ENCODE assay signal across 27 cellular contexts in the genomic region with DNA sequence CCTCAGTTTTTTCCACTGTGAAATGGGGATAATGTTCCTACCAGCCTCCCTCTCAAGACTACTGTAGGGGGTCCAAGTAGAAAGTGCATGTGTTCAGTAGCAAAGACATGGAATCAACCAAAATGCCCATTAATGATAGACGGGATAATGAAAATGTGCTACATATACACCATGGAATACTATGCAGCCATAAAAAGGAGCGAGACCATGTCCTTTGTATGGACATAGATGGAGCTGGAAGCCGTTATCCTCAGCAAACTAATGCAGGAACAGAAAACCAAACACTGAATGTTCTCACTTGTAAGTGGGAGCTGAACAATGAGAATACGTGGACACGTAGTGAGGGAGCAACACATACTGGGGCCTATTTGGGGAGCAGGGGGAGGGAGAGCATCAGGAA.
"Had no signal": no experiment of that assay in that cellular context is flagged by ENCODE, and none has a peak within 500 bp of the region (broad histone marks: within the 10 kb centered on the region; RNA-seq: fewer than 3 reads in every experiment).

No MANE protein-coding gene starts in this region.

- H3K4me1 ChIP-seq: uterus, vagina had no signal

- H3K9me3 ChIP-seq: stomach, suprapubic skin, testis, thoracic aorta, thyroid gland, tibial artery, tibial nerve, transverse colon, upper lobe of left lung, upper lobe of right lung, uterus, vagina had no signal

- DNase-seq: stimulated activated CD4-positive, alpha-beta T cell treated with anti-CD3 and anti-CD28 coated beads, Interleukin-2, amount 100 ng/mL, for 48 hours; stimulated activated CD4-positive, alpha-beta T cell treated with anti-CD3 and anti-CD28 coated beads, Interleukin-4, amount 100 ng/mL, for 1 hour; stimulated activated CD4-positive, alpha-beta T cell treated with anti-CD3 and anti-CD28 coated beads, Interleukin-4, amount 100 ng/mL, for 24 hours; stimulated activated CD4-positive, alpha-beta T cell treated with anti-CD3 and anti-CD28 coated beads, Interleukin-4, amount 100 ng/mL, for 4 hours; stimulated activated CD8-positive, alpha-beta memory T cell treated with anti-CD3 and anti-CD28 coated beads, Interleukin-4, amount 100 ng/mL, for 48 hours; stimulated activated naive B cell treated with anti-CD40 and anti-IgM and Interleukin-4, amounts not matched to agents 10 μg/mL and 1 μg/mL and 100 μg/mL, for 72 hours; stimulated activated naive CD4-positive, alpha-beta T cell; stimulated activated naive CD4-positive, alpha-beta T cell treated with Interleukin-2 at 50 U/mL for 16 hours; stimulated activated naive CD8-positive, alpha-beta T cell treated with anti-CD3 and anti-CD28 coated beads, Interleukin-15, amount 100 ng/mL, for 72 hours; stimulated activated naive CD8-positive, alpha-beta T cell treated with anti-CD3 and anti-CD28 coated beads, Interleukin-15, Interleukin-2, amounts not matched to agents 100 U/mL and 50 U/mL, for 24 hours; stomach; substantia nigra; testis; thyroid gland; tibial artery; transverse colon; trophoblast cell; upper lobe of left lung; upper lobe of right lung; uterus had no signal

- H3K27ac ChIP-seq: stomach, suprapubic skin, testis, thoracic aorta, thyroid gland, tibial artery, tibial nerve, transverse colon, upper lobe of left lung, upper lobe of right lung, uterus, vagina had no signal

- H3K36me3 ChIP-seq: stomach, suprapubic skin, thoracic aorta, thyroid gland, tibial artery, tibial nerve, transverse colon, upper lobe of left lung, upper lobe of right lung, uterus, vagina had no signal

- FAIRE-seq: urothelium cell line had no signal

- H3K4me3 ChIP-seq: stomach, suprapubic skin, testis, thoracic aorta, thyroid gland, tibial artery, tibial nerve, transverse colon, upper lobe of left lung, upper lobe of right lung, uterus, vagina had no signal

- ATAC-seq: stimulated activated effector memory CD8-positive, alpha-beta T cell treated with anti-CD3 and anti-CD28 coated beads, Interleukin-12 subunit alpha, Interleukin-12 subunit beta, amount 100 ng/mL, for 72 hours; stimulated activated memory B cell treated with anti-CD40 and anti-IgM and Interleukin-4, amounts not matched to agents 10 μg/mL and 1 μg/mL and 100 μg/mL, for 72 hours; stimulated activated naive B cell treated with anti-CD40 and anti-IgM and Interleukin-4, amounts not matched to agents 10 μg/mL and 1 μg/mL and 100 μg/mL, for 72 hours; stimulated activated naive CD8-positive, alpha-beta T cell treated with anti-CD3 and anti-CD28 coated beads, Interleukin-15, amount 100 ng/mL, for 72 hours; stimulated activated naive CD8-positive, alpha-beta T cell treated with anti-CD3 and anti-CD28 coated beads, Interleukin-15, Interleukin-2, amounts not matched to agents 100 U/mL and 50 U/mL, for 24 hours; upper lobe of right lung had no signal

- H3K27me3 ChIP-seq: suprapubic skin, testis, thyroid gland, tibial nerve, transverse colon, upper lobe of left lung, upper lobe of right lung, uterus, vagina had no signal
